11 cellular contexts compared by ENCODE assay signal in the genomic region with DNA sequence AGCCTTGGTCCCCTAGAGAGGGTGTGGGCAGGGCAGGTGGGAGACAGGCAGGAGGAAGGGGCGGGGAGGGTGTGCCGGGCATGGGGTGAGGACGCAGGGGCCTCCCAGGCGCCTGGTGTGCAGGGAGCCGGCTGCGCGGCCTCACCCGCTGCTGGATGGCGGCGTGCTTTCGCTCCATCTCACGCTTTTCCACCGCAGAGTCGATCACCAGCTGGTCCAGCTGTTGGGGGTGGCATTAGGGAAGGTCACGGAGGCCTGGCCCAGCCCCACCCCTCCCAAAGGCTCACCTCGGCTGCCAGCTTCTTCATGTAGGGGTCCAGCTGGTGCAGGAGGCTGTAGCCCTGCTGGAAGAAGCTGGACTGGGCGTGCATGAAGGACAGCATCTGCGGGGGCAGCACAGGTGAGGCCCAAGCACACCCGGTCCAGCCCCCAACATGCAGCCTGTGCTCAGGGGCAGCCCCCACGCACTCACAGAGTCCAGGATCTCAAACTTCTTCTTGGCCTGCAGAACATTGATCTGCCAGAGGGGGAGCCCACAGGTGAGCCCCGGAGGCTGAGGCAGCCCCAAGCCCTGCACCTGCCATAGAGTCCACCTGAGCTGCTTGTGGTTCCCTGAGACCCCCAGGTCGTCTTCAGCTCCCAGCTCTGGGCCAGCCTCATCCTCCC. TPM values are rescaled to one million over a fixed set of nuclear protein-coding genes. Genes with fewer than 3 reads are reported as not detected.
A peak's percentile ranks its signal among the peaks of the same experiment; 100 is the strongest.
DNase-seq lines count a peak whose midpoint lies in the region; ATAC-seq and TF ChIP-seq lines count a peak whose summit lies in the region.
"Had no signal": no experiment of that assay in that cellular context is flagged by ENCODE, and none has a peak within 500 bp of the region (broad histone marks: within the 10 kb centered on the region; RNA-seq: fewer than 3 reads in every experiment).

No MANE protein-coding gene starts in this region.

- TF ChIP-seq CTCF in MCF 10A (IDR thresholded peaks at IDR 0.05; ENCODE audit: unreplicated experiment) (peak; percentile 41), breast epithelium (IDR thresholded peaks at IDR 0.05) (no peak), OCI-LY7 (conservative IDR thresholded peaks at IDR 0.05; ENCODE audit: low read length) (peak; percentile 69), endothelial cell (IDR thresholded peaks at IDR 0.05; ENCODE audit: unreplicated experiment) (peak; percentile 56), type B pancreatic cell (conservative IDR thresholded peaks at IDR 0.05) (peak; percentile 57)

- H3K36me3 Mint-ChIP-seq in MCF 10A (ENCODE audit: insufficient read depth, unreplicated experiment) (peaks cover 9% of the 10 kb centered on the region), endothelial cell (ENCODE audit: low read depth, unreplicated experiment) (no peaks in the 10 kb centered on the region), type B pancreatic cell (no peaks in the 10 kb centered on the region)
- no peaks in the 10 kb centered on the region for H3K36me3 Mint-ChIP-seq in activated T-helper 2 cell treated with anti-CD3 and anti-CD28 coated beads, Interferon-gamma antibody, Interleukin-2, Interleukin-4, amounts not matched to agents 10 μg/mL and 5 μg/mL and 100 μg/mL, durations not matched to agents 14 hours and 24 hours and 36 hours (ENCODE audit: low read depth)

- H3K36me3 ChIP-seq in breast epithelium (no peaks in the 10 kb centered on the region), OCI-LY7 (ENCODE audit: insufficient read depth, low read length) (no peaks in the 10 kb centered on the region)
- H3K36me3 ChIP-seq: transverse colon had no signal

- intact Hi-C loops in MCF 10A (cut with micrococcal nuclease) (loop anchor here (10.0 kb wide), 1 partner anchor 315 kb away; a partner anchor contains a TSS), breast epithelium (cut with DNase I; ENCODE audit: low total_unique reads) (no loop called here), OCI-LY7 (cut with micrococcal nuclease; ENCODE audit: unreplicated experiment) (no loop called here)
- intact Hi-C loops in activated T-helper 2 cell treated with anti-CD3 and anti-CD28 coated beads, Interferon-gamma antibody, Interleukin-2, Interleukin-4, amounts not matched to agents 10 μg/mL and 5 μg/mL and 100 μg/mL, durations not matched to agents 14 hours and 24 hours and 36 hours (cut with micrococcal nuclease), result loop anchor here (10.0 kb wide), 1 partner anchor 75 kb away; a partner anchor contains a TSS

- no peak for TF ChIP-seq POLR2A in breast epithelium (IDR thresholded peaks at IDR 0.05)

- H3K27me3 Mint-ChIP-seq in MCF 10A (ENCODE audit: insufficient read depth, unreplicated experiment) (no peaks in the 10 kb centered on the region), endothelial cell (ENCODE audit: unreplicated experiment) (peaks cover 8% of the 10 kb centered on the region), type B pancreatic cell (no peaks in the 10 kb centered on the region)
- no peaks in the 10 kb centered on the region for H3K27me3 Mint-ChIP-seq in activated T-helper 2 cell treated with anti-CD3 and anti-CD28 coated beads, Interferon-gamma antibody, Interleukin-2, Interleukin-4, amounts not matched to agents 10 μg/mL and 5 μg/mL and 100 μg/mL, durations not matched to agents 14 hours and 24 hours and 36 hours (ENCODE audit: low read depth)

- H3K9me2 ChIP-seq in OCI-LY7 (ENCODE audit: insufficient read depth, low read length), result no peaks in the 10 kb centered on the region

- no peak overlapping the region for H2AFZ ChIP-seq in OCI-LY7 (ENCODE audit: low read length)

- CTCF ChIA-PET in MCF 10A (lab: Yijun Ruan, JAX), result interaction anchor here (1.0 kb wide), 1 partner anchor 8 kb away, joined by 3 read pairs; no protein-coding TSS in a partner anchor
- CTCF ChIA-PET in OCI-LY7 (lab: Charles Lee; ENCODE audit: unreplicated experiment), result interaction anchor here (1.3 kb wide), 1 partner anchor 8 kb away, joined by 3 read pairs; no protein-coding TSS in a partner anchor

- H3K9me3 Mint-ChIP-seq in MCF 10A (ENCODE audit: unreplicated experiment) (no peaks in the 10 kb centered on the region), endothelial cell (ENCODE audit: unreplicated experiment) (no peaks in the 10 kb centered on the region), type B pancreatic cell (no peaks in the 10 kb centered on the region)
- no peaks in the 10 kb centered on the region for H3K9me3 Mint-ChIP-seq in activated T-helper 2 cell treated with anti-CD3 and anti-CD28 coated beads, Interferon-gamma antibody, Interleukin-2, Interleukin-4, amounts not matched to agents 10 μg/mL and 5 μg/mL and 100 μg/mL, durations not matched to agents 14 hours and 24 hours and 36 hours

- DNase-seq in MCF 10A (ENCODE audit: unreplicated experiment) (no peak), breast epithelium (ENCODE audit: low spot score in 2 of 2) (no peak), OCI-LY7 (ENCODE audit: low spot score) (peak; percentile 48), endothelial cell (ENCODE audit: low spot score) (no peak), type B pancreatic cell (ENCODE audit: extremely low spot score, unreplicated experiment) (no peak)
- DNase-seq in activated T-helper 2 cell treated with anti-CD3 and anti-CD28 coated beads, Interferon-gamma antibody, Interleukin-2, Interleukin-4, amounts not matched to agents 10 μg/mL and 5 μg/mL and 100 μg/mL, durations not matched to agents 14 hours and 24 hours and 36 hours (ENCODE audit: low spot score), result no peak
- DNase-seq: gastrocnemius medialis, sigmoid colon, transverse colon had no signal

- ATAC-seq in HG02588 (IDR thresholded peaks at IDR 0.05; ENCODE audit: unreplicated experiment) (no peak), GM19395 (IDR thresholded peaks at IDR 0.05; ENCODE audit: unreplicated experiment) (no peak)
- ATAC-seq: gastrocnemius medialis had no signal

- POLR2A ChIA-PET in MCF 10A (lab: Yijun Ruan, JAX) (no interaction called here), OCI-LY7 (lab: Charles Lee) (no interaction called here)

- H3K4me3 Mint-ChIP-seq in MCF 10A (ENCODE audit: unreplicated experiment) (no peak overlapping the region), endothelial cell (ENCODE audit: unreplicated experiment) (no peak overlapping the region), type B pancreatic cell (no peak overlapping the region)
- no peak overlapping the region for H3K4me3 Mint-ChIP-seq in activated T-helper 2 cell treated with anti-CD3 and anti-CD28 coated beads, Interferon-gamma antibody, Interleukin-2, Interleukin-4, amounts not matched to agents 10 μg/mL and 5 μg/mL and 100 μg/mL, durations not matched to agents 14 hours and 24 hours and 36 hours (ENCODE audit: low read depth)

- H3K4me1 Mint-ChIP-seq in MCF 10A (ENCODE audit: insufficient read depth, unreplicated experiment) (peaks cover 11% of the 10 kb centered on the region), endothelial cell (ENCODE audit: unreplicated experiment) (peaks cover 2% of the 10 kb centered on the region), type B pancreatic cell (ENCODE audit: unreplicated experiment) (peaks cover 4% of the 10 kb centered on the region)
- no peaks in the 10 kb centered on the region for H3K4me1 Mint-ChIP-seq in activated T-helper 2 cell treated with anti-CD3 and anti-CD28 coated beads, Interferon-gamma antibody, Interleukin-2, Interleukin-4, amounts not matched to agents 10 μg/mL and 5 μg/mL and 100 μg/mL, durations not matched to agents 14 hours and 24 hours and 36 hours (ENCODE audit: low read depth)

- no peaks in the 10 kb centered on the region for H3K27me3 ChIP-seq in breast epithelium
- H3K27me3 ChIP-seq: gastrocnemius medialis, sigmoid colon, transverse colon had no signal

- H3K79me2 ChIP-seq in OCI-LY7 (ENCODE audit: insufficient read depth, low read depth, low read length), result no peaks in the 10 kb centered on the region

- H3K4me1 ChIP-seq in breast epithelium (peaks cover 0 to 5% of the 10 kb centered on the region in 2 donors), OCI-LY7 (ENCODE audit: insufficient read depth, low read length, poor library complexity, severe bottlenecking) (peaks cover 1% of the 10 kb centered on the region)

- BruUV-seq in MCF 10A (replicated peaks; lab: Mats Ljungman, UMichigan) (no TSS peak), OCI-LY7 (replicated peaks; lab: Mats Ljungman, UMichigan) (no TSS peak)

- H3K4me2 ChIP-seq in OCI-LY7 (ENCODE audit: low read length), result no peak overlapping the region

- H3K9me3 ChIP-seq in breast epithelium, result no peaks in the 10 kb centered on the region
- no peaks in the 10 kb centered on the region for H3K9me3 ChIP-seq in OCI-LY7 (ENCODE audit: low read length)
- H3K9me3 ChIP-seq: gastrocnemius medialis, sigmoid colon, transverse colon had no signal

- no peaks in the 10 kb centered on the region for H4K20me1 ChIP-seq in OCI-LY7 (ENCODE audit: insufficient read depth, low read length)

- H3K27ac Mint-ChIP-seq in MCF 10A (ENCODE audit: low read depth, unreplicated experiment) (no peak overlapping the region), endothelial cell (ENCODE audit: unreplicated experiment) (no peak overlapping the region), type B pancreatic cell (no peak overlapping the region)
- no peak overlapping the region for H3K27ac Mint-ChIP-seq in activated T-helper 2 cell treated with anti-CD3 and anti-CD28 coated beads, Interferon-gamma antibody, Interleukin-2, Interleukin-4, amounts not matched to agents 10 μg/mL and 5 μg/mL and 100 μg/mL, durations not matched to agents 14 hours and 24 hours and 36 hours

- H3K4me3 ChIP-seq in breast epithelium, result no peak overlapping the region
- H3K4me3 ChIP-seq in OCI-LY7 (ENCODE audit: low read depth, low read length, poor library complexity, severe bottlenecking), result no peak overlapping the region
- H3K4me3 ChIP-seq: gastrocnemius medialis, sigmoid colon, transverse colon had no signal

- H3K27ac ChIP-seq in breast epithelium, result no peak overlapping the region
- no peak overlapping the region for H3K27ac ChIP-seq in OCI-LY7 (ENCODE audit: low read depth, low read length, poor library complexity, severe bottlenecking)
- H3K27ac ChIP-seq: gastrocnemius medialis, sigmoid colon, transverse colon had no signal

RNA-seq across cellular contexts. Expression of a gene that starts 7.9 kb away (rescaled TPM):
- total RNA-seq in MCF 10A (2022) (31.5 and 33.5 TPM in 2 replicates), breast epithelium (10 to 100 TPM; 19.7 to 33.4 (median 26.9) TPM), OCI-LY7 (2022) (47.6 and 47.7 TPM in 2 replicates), endothelial cell (ENCODE audit: unreplicated experiment) (54.0 TPM), type B pancreatic cell (ENCODE audit: low replicate concordance) (93.9 and 103 TPM in 2 replicates)
- 26.3 and 26.8 TPM in 2 replicates for total RNA-seq in OCI-LY7 (2014; rRNA removed; shearing (Covaris generic))
- total RNA-seq in activated T-helper 2 cell treated with anti-CD3 and anti-CD28 coated beads, Interferon-gamma antibody, Interleukin-2, Interleukin-4, amounts not matched to agents 10 μg/mL and 5 μg/mL and 100 μg/mL, durations not matched to agents 14 hours and 24 hours and 36 hours, result 43.4 and 50.1 TPM in 2 replicates

RNA-seq across cellular contexts. Expression of a gene that starts 8.6 kb away (rescaled TPM):
- total RNA-seq in MCF 10A (2022) (15.9 and 27.4 TPM in 2 replicates), breast epithelium (10 to 100 TPM; 16.0 to 27.5 (median 22.0) TPM), OCI-LY7 (2022) (31.3 and 32.2 TPM in 2 replicates), endothelial cell (ENCODE audit: unreplicated experiment) (14.0 TPM), type B pancreatic cell (ENCODE audit: low replicate concordance) (20.4 and 25.5 TPM in 2 replicates)
- total RNA-seq in OCI-LY7 (2014; rRNA removed; shearing (Covaris generic)), result 41.8 and 57.1 TPM in 2 replicates
- 31.6 and 31.8 TPM in 2 replicates for total RNA-seq in activated T-helper 2 cell treated with anti-CD3 and anti-CD28 coated beads, Interferon-gamma antibody, Interleukin-2, Interleukin-4, amounts not matched to agents 10 μg/mL and 5 μg/mL and 100 μg/mL, durations not matched to agents 14 hours and 24 hours and 36 hours

RNA-seq across cellular contexts. Expression of a gene that starts 19.6 kb away (rescaled TPM):
- 1.8 and 2.2 TPM in 2 replicates for total RNA-seq in MCF 10A (2022)
- 1 to 10 TPM in 2 of 3 donors, under 1 TPM in 1; 0.96 to 5.2 (median 4.7) TPM for total RNA-seq in breast epithelium
- 3.9 and 6.2 TPM in 2 replicates for total RNA-seq in OCI-LY7 (2014; rRNA removed; shearing (Covaris generic))
- 11.3 and 12.7 TPM in 2 replicates for total RNA-seq in OCI-LY7 (2022)
- total RNA-seq in endothelial cell (ENCODE audit: unreplicated experiment), result 3.9 TPM
- total RNA-seq in type B pancreatic cell (ENCODE audit: low replicate concordance), result 2.7 and 13.5 TPM in 2 replicates
- total RNA-seq in activated T-helper 2 cell treated with anti-CD3 and anti-CD28 coated beads, Interferon-gamma antibody, Interleukin-2, Interleukin-4, amounts not matched to agents 10 μg/mL and 5 μg/mL and 100 μg/mL, durations not matched to agents 14 hours and 24 hours and 36 hours, result 3.5 and 4.1 TPM in 2 replicates

RNA-seq across cellular contexts. Expression of a gene that starts 24.6 kb away (rescaled TPM):
- total RNA-seq in MCF 10A (2022) (122 and 129 TPM in 2 replicates), breast epithelium (100 to 1,000 TPM in 2 of 3 donors, 10 to 100 TPM in 1; 68.6 to 125 (median 119) TPM), OCI-LY7 (2022) (146 and 162 TPM in 2 replicates), endothelial cell (ENCODE audit: unreplicated experiment) (104 TPM), type B pancreatic cell (ENCODE audit: low replicate concordance) (127 and 138 TPM in 2 replicates)
- 128 and 142 TPM in 2 replicates for total RNA-seq in OCI-LY7 (2014; rRNA removed; shearing (Covaris generic))
- 127 and 138 TPM in 2 replicates for total RNA-seq in activated T-helper 2 cell treated with anti-CD3 and anti-CD28 coated beads, Interferon-gamma antibody, Interleukin-2, Interleukin-4, amounts not matched to agents 10 μg/mL and 5 μg/mL and 100 μg/mL, durations not matched to agents 14 hours and 24 hours and 36 hours

RNA-seq across cellular contexts. Expression of a gene that starts 24.8 kb away (rescaled TPM):
- total RNA-seq in MCF 10A (2022), result 19.3 and 21.0 TPM in 2 replicates
- total RNA-seq in breast epithelium, result 10 to 100 TPM in 2 of 3 donors, 1 to 10 TPM in 1; 9.0 to 16.4 (median 13.4) TPM
- 16.6 and 18.5 TPM in 2 replicates for total RNA-seq in OCI-LY7 (2014; rRNA removed; shearing (Covaris generic))
- total RNA-seq in OCI-LY7 (2022), result 20.3 and 20.6 TPM in 2 replicates
- 26.0 TPM for total RNA-seq in endothelial cell (ENCODE audit: unreplicated experiment)
- total RNA-seq in type B pancreatic cell (ENCODE audit: low replicate concordance), result 24.2 and 28.5 TPM in 2 replicates
- 12.1 and 13.1 TPM in 2 replicates for total RNA-seq in activated T-helper 2 cell treated with anti-CD3 and anti-CD28 coated beads, Interferon-gamma antibody, Interleukin-2, Interleukin-4, amounts not matched to agents 10 μg/mL and 5 μg/mL and 100 μg/mL, durations not matched to agents 14 hours and 24 hours and 36 hours

Comparison
In these comparisons a context has a peak if more than half of its experiments do, and no peak if none do; other contexts are left out.
1. CTCF ChIP-seq: peak in MCF 10A (single experiment), OCI-LY7 (single experiment), endothelial cell (single experiment) and type B pancreatic cell (single experiment); none in breast epithelium (0 of 3).
2. intact Hi-C loops: an anchor here in MCF 10A (10.0 kb wide) and activated T-helper 2 cell treated with anti-CD3 and anti-CD28 coated beads, Interferon-gamma antibody, Interleukin-2, Interleukin-4, amounts not matched to agents 10 μg/mL and 5 μg/mL and 100 μg/mL, durations not matched to agents 14 hours and 24 hours and 36 hours (10.0 kb wide); none called in breast epithelium and OCI-LY7.